8 cellular contexts compared by ENCODE assay signal in the genomic region with DNA sequence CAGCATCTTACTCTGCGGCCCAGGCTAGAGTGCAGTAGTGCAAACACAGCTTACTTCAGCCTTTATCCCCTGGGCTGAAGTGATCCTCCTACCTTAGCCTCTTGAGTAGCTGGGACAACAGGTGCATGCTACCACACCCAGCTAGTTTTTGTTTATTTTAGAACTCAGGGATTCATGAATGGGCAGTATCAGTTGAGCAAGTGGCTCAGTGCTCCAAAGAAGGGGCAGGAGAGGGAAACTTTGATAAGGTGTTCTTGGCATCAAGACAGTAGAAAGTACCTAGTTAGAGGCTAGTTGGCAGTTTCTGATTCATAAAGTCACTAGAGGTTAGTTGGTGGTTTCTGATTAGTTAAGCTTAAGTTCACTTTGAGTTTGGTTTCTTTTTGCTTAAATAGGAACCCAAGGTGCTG. TPM values are rescaled to one million over a fixed set of nuclear protein-coding genes. Genes with fewer than 3 reads are reported as not detected.
DNase-seq lines count a peak whose midpoint lies in the region; ATAC-seq and TF ChIP-seq lines count a peak whose summit lies in the region.

No MANE protein-coding gene starts in this region.

- H3K4me1 ChIP-seq in mucosa of descending colon (ENCODE audit: low read depth) (peaks cover 30% of the 10 kb centered on the region), uterus (no peaks in the 10 kb centered on the region)

- H3K27ac ChIP-seq in uterus = no peak overlapping the region

- peak; percentile 82 for ATAC-seq in GM18868 (IDR thresholded peaks at IDR 0.05; ENCODE audit: unreplicated experiment)
- ATAC-seq in GM21825 (IDR thresholded peaks at IDR 0.05; ENCODE audit: unreplicated experiment) = peak; percentile 83
- ATAC-seq in mucosa of descending colon = peak; percentile 93

- DNase-seq in LNCaP clone FGC (ENCODE audit: low read depth) (peak; percentile 25), mucosa of descending colon (no peak), RKO (ENCODE audit: low spot score) (no peak), NCI-H1436 (lab: John Stamatoyannopoulos, UW) (no peak), NCI-H446 treated with DMSO at 0.1 percent for 48 hours (lab: John Stamatoyannopoulos, UW) (no peak), uterus (no peak)

- TF ChIP-seq POLR2A in uterus (IDR thresholded peaks at IDR 0.05) = no peak

- intact Hi-C loops in mucosa of descending colon (cut with DNase I, micrococcal nuclease) (no loop called here), uterus (cut with DNase I; ENCODE audit: low total_unique reads) (no loop called here)

- H3K9me3 ChIP-seq in mucosa of descending colon (no peaks in the 10 kb centered on the region), uterus (no peaks in the 10 kb centered on the region)

- H3K27me3 ChIP-seq in uterus = no peaks in the 10 kb centered on the region

- TF ChIP-seq CTCF in LNCaP clone FGC (IDR thresholded peaks at IDR 0.05; ENCODE audit: control insufficient read depth, extremely low read depth, insufficient read depth) = no peak
- TF ChIP-seq CTCF in mucosa of descending colon (IDR thresholded peaks at IDR 0.05) = no peak
- TF ChIP-seq CTCF in uterus (IDR thresholded peaks at IDR 0.05) = no peak

- H3K36me3 ChIP-seq in mucosa of descending colon (ENCODE audit: low read depth) = no peaks in the 10 kb centered on the region
- H3K36me3 ChIP-seq in uterus = no peaks in the 10 kb centered on the region

- H3K4me3 ChIP-seq in LNCaP clone FGC (ENCODE audit: low read depth, low read length) (no peak overlapping the region), mucosa of descending colon (no peak overlapping the region), uterus (no peak overlapping the region)

RNA-seq across cellular contexts. Expression of a gene that starts 18.4 kb away (rescaled TPM):
- total RNA-seq in mucosa of descending colon (10 to 100 TPM; 17.5 to 21.2 (median 18.9) TPM), uterus (10 to 100 TPM in 2 of 4 donors, 1 to 10 TPM in 2; 5.9 to 20.6 (median 14.7) TPM)
